ENCODE assay signal across 1 cellular context in the genomic region with DNA sequence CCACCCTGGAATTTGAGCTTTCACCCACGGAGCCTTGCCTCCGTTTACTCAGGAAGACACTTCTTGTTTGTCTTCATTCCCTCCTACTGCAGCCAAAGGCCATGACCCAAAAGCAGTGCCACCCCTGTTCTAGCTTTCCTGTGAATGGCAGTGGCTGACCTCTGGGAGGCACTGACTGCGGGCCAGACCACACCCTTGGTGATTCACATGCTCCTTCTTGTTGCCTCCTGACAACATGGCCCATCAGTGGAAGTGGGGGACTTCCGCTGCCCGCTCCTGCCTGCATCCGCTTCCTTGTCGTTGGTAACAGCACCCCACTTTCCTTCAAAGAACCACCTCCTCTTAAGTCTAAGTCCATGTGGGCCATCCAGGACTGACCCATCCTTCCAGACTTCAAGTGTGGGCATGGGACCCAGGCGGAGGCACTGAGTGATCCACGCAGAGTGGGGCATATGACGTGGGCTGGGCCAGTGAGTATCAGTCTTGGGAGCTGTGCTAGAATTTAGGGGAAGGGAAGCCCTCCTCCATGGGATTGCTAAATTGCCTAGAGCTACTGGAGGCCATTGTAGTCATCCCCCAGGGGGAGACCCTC.
TF ChIP-seq lines count a peak whose summit lies in the region.

No MANE protein-coding gene starts in this region.

TF ChIP-seq in H1, 55 proteins besides CTCF, POLR2A, EP300 and RAD21:
- TF ChIP-seq ATF3 (IDR thresholded peaks at IDR 0.05; ENCODE audit: insufficient read depth, low read depth, low read length) = no peak
- no peak for TF ChIP-seq SIRT6 (IDR thresholded peaks at IDR 0.05; ENCODE audit: low read length)
- no peak for TF ChIP-seq RXRA (IDR thresholded peaks at IDR 0.05; ENCODE audit: insufficient read depth, low read depth, low read length)
- no peak for TF ChIP-seq BCL11A (IDR thresholded peaks at IDR 0.05; ENCODE audit: low read depth in 2 of 2, low read length in 2 of 2)
- TF ChIP-seq, protein P1, sequence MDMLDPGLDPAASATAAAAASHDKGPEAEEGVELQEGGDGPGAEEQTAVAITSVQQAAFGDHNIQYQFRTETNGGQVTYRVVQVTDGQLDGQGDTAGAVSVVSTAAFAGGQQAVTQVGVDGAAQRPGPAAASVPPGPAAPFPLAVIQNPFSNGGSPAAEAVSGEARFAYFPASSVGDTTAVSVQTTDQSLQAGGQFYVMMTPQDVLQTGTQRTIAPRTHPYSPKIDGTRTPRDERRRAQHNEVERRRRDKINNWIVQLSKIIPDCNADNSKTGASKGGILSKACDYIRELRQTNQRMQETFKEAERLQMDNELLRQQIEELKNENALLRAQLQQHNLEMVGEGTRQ (IDR thresholded peaks at IDR 0.05; ENCODE audit: low read length) = no peak
- TF ChIP-seq NANOG (IDR thresholded peaks at IDR 0.05; ENCODE audit: insufficient read depth, low read depth, low read length, poor library complexity, severe bottlenecking) = no peak
- no peak for TF ChIP-seq EZH2 (IDR thresholded peaks at IDR 0.05; ENCODE audit: low read depth, low read length, severe bottlenecking)
- TF ChIP-seq TBP (IDR thresholded peaks at IDR 0.05; ENCODE audit: low read depth, low read length) = no peak
- no peak for TF ChIP-seq SP1 (IDR thresholded peaks at IDR 0.05; ENCODE audit: low read depth, low read length)
- no peak for TF ChIP-seq SIX5 (IDR thresholded peaks at IDR 0.05; ENCODE audit: low read depth, low read length)
- TF ChIP-seq GTF2F1 (IDR thresholded peaks at IDR 0.05; ENCODE audit: borderline replicate concordance, low read depth, low read length) = no peak
- TF ChIP-seq, protein P2, sequence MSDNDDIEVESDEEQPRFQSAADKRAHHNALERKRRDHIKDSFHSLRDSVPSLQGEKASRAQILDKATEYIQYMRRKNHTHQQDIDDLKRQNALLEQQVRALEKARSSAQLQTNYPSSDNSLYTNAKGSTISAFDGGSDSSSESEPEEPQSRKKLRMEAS (IDR thresholded peaks at IDR 0.05) = no peak
- TF ChIP-seq RNF2 (IDR thresholded peaks at IDR 0.05; ENCODE audit: borderline replicate concordance, low read depth, low read length, missing control alignments, poor library complexity, severe bottlenecking) = no peak
- no peak for TF ChIP-seq BACH1 (IDR thresholded peaks at IDR 0.05; ENCODE audit: low read length)
